ENCODE assay signal across 8 cellular contexts in genomic region chr13:30739646-30740642, GRCh38. TPM values are rescaled to one million over a fixed set of nuclear protein-coding genes. Genes with fewer than 3 reads are reported as not detected.
DNase-seq lines count a peak whose midpoint lies in the region; ATAC-seq and TF ChIP-seq lines count a peak whose summit lies in the region.

No MANE protein-coding gene starts in this region.

- 83 to 84% methylated on average over 6 to 10 of the region's 15 CpGs for WGBS in mesodermal cell (ENCODE audit: insufficient coverage in 2 of 2), 2 experiments

- DNase-seq in GM13977 (ENCODE audit: low spot score) (peak; percentile 62), RWPE2 (ENCODE audit: low spot score) (no peak), G401 (ENCODE audit: low spot score) (no peak), HEK293T (ENCODE audit: extremely low spot score) (no peak)
- peak; percentile 63 to 79 for DNase-seq in stimulated activated naive CD8-positive, alpha-beta T cell treated with anti-CD3 and anti-CD28 coated beads, Interleukin-15, amount 100 ng/mL, for 72 hours

- in situ Hi-C loops in GM13977 (cut with MboI; ENCODE audit: low pct_unique_long_range_greater_than_20kb, low sequenced_read_pairs, unreplicated experiment): no loop called here
- in situ Hi-C loops in G401 (cut with HindIII; ENCODE audit: low sequenced_read_pairs): no loop called here

- peak; percentile 43 for ATAC-seq in HG02885 (IDR thresholded peaks at IDR 0.05; ENCODE audit: poor library complexity, unreplicated experiment)
- peak; percentile 65 for ATAC-seq in RWPE2 (ENCODE audit: low read depth)
- ATAC-seq in stimulated activated naive CD8-positive, alpha-beta T cell treated with anti-CD3 and anti-CD28 coated beads, Interleukin-15, amount 100 ng/mL, for 72 hours: peak; percentile 84

- peaks cover 40% of the 10 kb centered on the region for H3K4me1 ChIP-seq in RWPE2 (ENCODE audit: insufficient read depth, poor library complexity, severe bottlenecking)
- peaks cover 60% of the 10 kb centered on the region for H3K4me1 ChIP-seq in mesodermal cell (ENCODE audit: control insufficient read depth, insufficient read depth, low read length, poor library complexity, severe bottlenecking)

- peaks cover 13% of the 10 kb centered on the region for H3K36me3 Mint-ChIP-seq in activated naive CD4-positive, alpha-beta T cell treated with anti-CD3 and anti-CD28 coated beads, Interleukin-2, amount 50 U/mL, for 24 hours

- no peaks in the 10 kb centered on the region for H3K27me3 ChIP-seq in RWPE2 (ENCODE audit: insufficient read depth, poor library complexity, severe bottlenecking)

- H3K27ac ChIP-seq in RWPE2 (ENCODE audit: poor library complexity, severe bottlenecking): peak overlapping the region; percentile 97
- peak overlapping the region; percentile 55 for H3K27ac ChIP-seq in mesodermal cell (ENCODE audit: low read depth, low read length, severe bottlenecking)

- H3K4me3 ChIP-seq in RWPE2 (ENCODE audit: severe bottlenecking) (no peak overlapping the region), mesodermal cell (ENCODE audit: extremely low read depth, insufficient read depth, low read length, poor library complexity, severe bottlenecking) (no peak overlapping the region)

- POLR2A ChIA-PET in HEK293T (lab: Yijun Ruan, JAX): no interaction called here

- H3K4me3 Mint-ChIP-seq in activated naive CD4-positive, alpha-beta T cell treated with anti-CD3 and anti-CD28 coated beads, Interleukin-2, amount 50 U/mL, for 24 hours: peak overlapping the region; percentile 87
- H3K4me3 Mint-ChIP-seq in stimulated activated naive CD8-positive, alpha-beta T cell treated with anti-CD3 and anti-CD28 coated beads, Interleukin-15, amount 100 ng/mL, for 72 hours: peak overlapping the region; percentile 82 to 84

- no peaks in the 10 kb centered on the region for H3K9me3 Mint-ChIP-seq in activated naive CD4-positive, alpha-beta T cell treated with anti-CD3 and anti-CD28 coated beads, Interleukin-2, amount 50 U/mL, for 24 hours
- no peaks in the 10 kb centered on the region for H3K9me3 Mint-ChIP-seq in stimulated activated naive CD8-positive, alpha-beta T cell treated with anti-CD3 and anti-CD28 coated beads, Interleukin-15, amount 100 ng/mL, for 72 hours

- H3K9me3 ChIP-seq in RWPE2 (ENCODE audit: severe bottlenecking) (no peaks in the 10 kb centered on the region), mesodermal cell (ENCODE audit: control insufficient read depth, low read length) (no peaks in the 10 kb centered on the region)

- CTCF ChIA-PET in HEK293T (lab: Yijun Ruan, JAX): no interaction called here

- H3K4me1 Mint-ChIP-seq in activated naive CD4-positive, alpha-beta T cell treated with anti-CD3 and anti-CD28 coated beads, Interleukin-2, amount 50 U/mL, for 24 hours: peaks cover 82% of the 10 kb centered on the region
- H3K4me1 Mint-ChIP-seq in stimulated activated naive CD8-positive, alpha-beta T cell treated with anti-CD3 and anti-CD28 coated beads, Interleukin-15, amount 100 ng/mL, for 72 hours: peaks cover 78% of the 10 kb centered on the region

- no peaks in the 10 kb centered on the region for H3K36me3 ChIP-seq in RWPE2 (ENCODE audit: low read depth)
- no peaks in the 10 kb centered on the region for H3K36me3 ChIP-seq in mesodermal cell (ENCODE audit: control insufficient read depth, insufficient read depth, low read length)

- no peaks in the 10 kb centered on the region for H3K27me3 Mint-ChIP-seq in activated naive CD4-positive, alpha-beta T cell treated with anti-CD3 and anti-CD28 coated beads, Interleukin-2, amount 50 U/mL, for 24 hours
- H3K27me3 Mint-ChIP-seq in stimulated activated naive CD8-positive, alpha-beta T cell treated with anti-CD3 and anti-CD28 coated beads, Interleukin-15, amount 100 ng/mL, for 72 hours: peaks cover 8% of the 10 kb centered on the region

- TF ChIP-seq CTCF in GM13977 (IDR thresholded peaks at IDR 0.05; ENCODE audit: extremely low read depth, insufficient read depth, missing control alignments) (no peak), RWPE2 (IDR thresholded peaks at IDR 0.05; ENCODE audit: poor library complexity, severe bottlenecking) (no peak)

- peak overlapping the region; percentile 89 for H3K27ac Mint-ChIP-seq in activated naive CD4-positive, alpha-beta T cell treated with anti-CD3 and anti-CD28 coated beads, Interleukin-2, amount 50 U/mL, for 24 hours
- peak overlapping the region; percentile 35 to 84 for H3K27ac Mint-ChIP-seq in stimulated activated naive CD8-positive, alpha-beta T cell treated with anti-CD3 and anti-CD28 coated beads, Interleukin-15, amount 100 ng/mL, for 72 hours

TF ChIP-seq in HEK293T, 16 proteins besides CTCF, POLR2A, EP300 and RAD21:
- TF ChIP-seq ARNT (IDR thresholded peaks at IDR 0.05) (no peak), BHLHE40 (IDR thresholded peaks at IDR 0.05; ENCODE audit: borderline replicate concordance) (no peak), CTBP1 (IDR thresholded peaks at IDR 0.05; ENCODE audit: borderline replicate concordance) (no peak), HDGF (IDR thresholded peaks at IDR 0.05; ENCODE audit: borderline replicate concordance) (no peak), L3MBTL2 (conservative IDR thresholded peaks at IDR 0.05) (no peak), FOXA1 (IDR thresholded peaks at IDR 0.05) (no peak), TARDBP (IDR thresholded peaks at IDR 0.05) (no peak), PKNOX1 (IDR thresholded peaks at IDR 0.05) (no peak), SUZ12 (IDR thresholded peaks at IDR 0.05) (no peak), ZNF384 (IDR thresholded peaks at IDR 0.05) (no peak), FOXM1 (IDR thresholded peaks at IDR 0.05; ENCODE audit: borderline replicate concordance) (no peak), FOXK2 (IDR thresholded peaks at IDR 0.05) (no peak), SP1 (IDR thresholded peaks at IDR 0.05) (no peak), NFRKB (IDR thresholded peaks at IDR 0.05) (no peak), ELF4 (IDR thresholded peaks at IDR 0.05) (no peak), LEF1 (IDR thresholded peaks at IDR 0.05; ENCODE audit: borderline replicate concordance) (no peak)

RNA-seq across cellular contexts. Expression of gene ALOX5AP, which starts 4.6 kb away (rescaled TPM):
- 0.33 TPM for polyA plus RNA-seq in mesodermal cell (2013, experiment 1 of 2)
- polyA plus RNA-seq in mesodermal cell (2013, experiment 2 of 2): 0.61 TPM
- not detected in 2 replicates for total RNA-seq in G401 (2014; rRNA removed; shearing (Covaris generic))

Comparison
In these comparisons a context has a peak if more than half of its experiments do, and no peak if none do; other contexts are left out.
1. DNase-seq: peak in GM13977 (single experiment) and stimulated activated naive CD8-positive, alpha-beta T cell treated with anti-CD3 and anti-CD28 coated beads, Interleukin-15, amount 100 ng/mL, for 72 hours (2 of 2); none in RWPE2 (single experiment), G401 (single experiment) and HEK293T (single experiment).
2. Peak in every context shown above with its lines, with median percentiles within 50 percentile points of each other: ATAC-seq.